Comparison of ENCODE assay signal across 8 cellular contexts in the genomic region with DNA sequence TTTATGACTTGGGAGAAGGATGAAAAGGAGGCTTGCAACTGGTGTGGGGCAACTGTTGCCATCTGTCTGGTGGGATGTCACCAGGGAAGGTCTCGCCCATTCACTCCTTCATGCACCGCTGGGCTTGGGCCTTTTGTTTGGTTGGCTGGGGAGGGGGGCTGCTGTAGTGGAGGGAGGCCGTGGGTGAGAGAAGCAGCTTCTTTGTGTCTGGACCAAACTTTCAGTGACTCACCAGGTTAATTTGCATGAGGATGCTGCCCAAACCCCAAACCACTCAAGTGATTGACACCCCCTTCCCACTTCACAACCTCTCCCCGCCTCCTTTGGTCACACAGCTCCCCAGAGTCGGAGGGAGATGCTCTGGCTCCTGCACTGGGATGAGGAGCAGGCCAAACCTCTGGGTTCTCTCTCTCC. TPM values are rescaled to one million over a fixed set of nuclear protein-coding genes. Genes with fewer than 3 reads are reported as not detected.
DNase-seq lines count a peak whose midpoint lies in the region; ATAC-seq and TF ChIP-seq lines count a peak whose summit lies in the region.

No MANE protein-coding gene starts in this region.

- in situ Hi-C loops in gastrocnemius medialis (cut with MboI; ENCODE audit: low sequenced_read_pairs in 4 of 4): loop anchor here in 1 of 4 donors (5.0 kb wide), 1 partner anchor 53 kb away; no protein-coding TSS in a partner anchor

- no peaks in the 10 kb centered on the region for H3K9me2 ChIP-seq in MM.1S (replicated peaks; ENCODE audit: insufficient read depth, low read length)

- H3K79me2 ChIP-seq in MM.1S (ENCODE audit: low read length): peaks cover 32% of the 10 kb centered on the region

- peak overlapping the region; percentile 100 for H3K27ac ChIP-seq in CD4-positive, CD25-positive, alpha-beta regulatory T cell (ENCODE audit: insufficient read depth, low read length, poor library complexity, severe bottlenecking)
- H3K27ac ChIP-seq in MM.1S (ENCODE audit: low read length) (peak overlapping the region; percentile 91), VCaP (peak overlapping the region; percentile 98), gastrocnemius medialis (peak overlapping the region; percentile 78 to 90 (median 86))

- H3K36me3 Mint-ChIP-seq in CD4-positive, CD25-positive, alpha-beta regulatory T cell: no peaks in the 10 kb centered on the region

- peak overlapping the region; percentile 29 to 90 (median 86) for H3K4me3 Mint-ChIP-seq in CD4-positive, CD25-positive, alpha-beta regulatory T cell

- intact Hi-C loops in gastrocnemius medialis (cut with DNase I; ENCODE audit: low total_unique reads): loop anchor here (5.0 kb wide), 1 partner anchor 288 kb away; no protein-coding TSS in a partner anchor

- H3K36me3 ChIP-seq in CD4-positive, CD25-positive, alpha-beta regulatory T cell (ENCODE audit: control insufficient read depth, insufficient read depth, low read length): no peaks in the 10 kb centered on the region
- no peaks in the 10 kb centered on the region for H3K36me3 ChIP-seq in MM.1S (replicated peaks; ENCODE audit: insufficient read depth, low read length)
- no peaks in the 10 kb centered on the region for H3K36me3 ChIP-seq in gastrocnemius medialis

- H3K4me3 ChIP-seq in CD4-positive, CD25-positive, alpha-beta regulatory T cell (ENCODE audit: low read depth, low read length): peak overlapping the region; percentile 69
- peak overlapping the region; percentile 64 for H3K4me3 ChIP-seq in MM.1S (ENCODE audit: low read length)
- no peak overlapping the region for H3K4me3 ChIP-seq in gastrocnemius medialis

- H3K4me1 ChIP-seq in CD4-positive, CD25-positive, alpha-beta regulatory T cell (ENCODE audit: control insufficient read depth, insufficient read depth, low read length, poor library complexity, severe bottlenecking): peaks cover 84% of the 10 kb centered on the region
- H3K4me1 ChIP-seq in MM.1S (ENCODE audit: low read length) (peaks cover 78% of the 10 kb centered on the region), gastrocnemius medialis (peaks cover 30 to 44% of the 10 kb centered on the region in 2 donors)

- TF ChIP-seq CTCF in MM.1S (IDR thresholded peaks at IDR 0.05; ENCODE audit: low read length) (no peak), VCaP (conservative IDR thresholded peaks at IDR 0.05) (no peak), gastrocnemius medialis (IDR thresholded peaks at IDR 0.05 in 4 of 5, conservative IDR thresholded peaks at IDR 0.05 in 1 of 5) (no peak)

- H3K9ac ChIP-seq in MM.1S (ENCODE audit: low read length): peak overlapping the region; percentile 73

- H3K4me2 ChIP-seq in MM.1S (ENCODE audit: low read depth, low read length): peak overlapping the region; percentile 95

- DNase-seq in CD4-positive, CD25-positive, alpha-beta regulatory T cell: peak in 2 of 3 donors; percentile 42 to 78
- DNase-seq in GM19240 (ENCODE audit: insufficient read length, low spot score): peak; percentile 43
- DNase-seq in MM.1S: peak; percentile 96
- peak; percentile 76 for DNase-seq in ecto neural progenitor cell (ENCODE audit: low spot score)
- no peak for DNase-seq in gastrocnemius medialis
- DNase-seq in amniotic stem cell (lab: John Stamatoyannopoulos, UW): no peak
- no peak for DNase-seq in superior temporal gyrus (ENCODE audit: extremely low spot score)

- H3K9me3 Mint-ChIP-seq in CD4-positive, CD25-positive, alpha-beta regulatory T cell: no peaks in the 10 kb centered on the region

- TF ChIP-seq POLR2A in gastrocnemius medialis (IDR thresholded peaks at IDR 0.05): no peak

- no peak overlapping the region for H2AFZ ChIP-seq in MM.1S (ENCODE audit: low read length)

- no peak for ATAC-seq in CD4-positive, CD25-positive, alpha-beta regulatory T cell (ENCODE audit: low read depth in 2 of 2)
- ATAC-seq in gastrocnemius medialis: no peak

- peak overlapping the region; percentile 98 to 99 (median 98) for H3K27ac Mint-ChIP-seq in CD4-positive, CD25-positive, alpha-beta regulatory T cell

- peaks cover 28 to 89% (median 65%) of the 10 kb centered on the region in 4 donors for H3K4me1 Mint-ChIP-seq in CD4-positive, CD25-positive, alpha-beta regulatory T cell

- peaks cover 83% of the 10 kb centered on the region for H3F3A ChIP-seq in MM.1S (ENCODE audit: insufficient read depth, low read length)

- H3K9me3 ChIP-seq in CD4-positive, CD25-positive, alpha-beta regulatory T cell (ENCODE audit: control insufficient read depth in 2 of 2, low read length in 2 of 2): no peaks in the 10 kb centered on the region
- H3K9me3 ChIP-seq in MM.1S (replicated peaks; ENCODE audit: insufficient read depth, low read length) (no peaks in the 10 kb centered on the region), gastrocnemius medialis (no peaks in the 10 kb centered on the region)

- H4K20me1 ChIP-seq in MM.1S (ENCODE audit: insufficient read depth, low read length): no peaks in the 10 kb centered on the region

- H3K27me3 Mint-ChIP-seq in CD4-positive, CD25-positive, alpha-beta regulatory T cell: no peaks in the 10 kb centered on the region

- H3K27me3 ChIP-seq in CD4-positive, CD25-positive, alpha-beta regulatory T cell (ENCODE audit: control insufficient read depth, insufficient read depth, low read length): no peaks in the 10 kb centered on the region
- H3K27me3 ChIP-seq in MM.1S (replicated peaks; ENCODE audit: insufficient read depth, low read length) (no peaks in the 10 kb centered on the region), gastrocnemius medialis (no peaks in the 10 kb centered on the region)

RNA-seq across cellular contexts. Expression of a gene that starts 19.7 kb away (rescaled TPM):
- total RNA-seq in CD4-positive, CD25-positive, alpha-beta regulatory T cell: 1,002 TPM
- 100 to 1,000 TPM; 153 to 176 (median 165) TPM for polyA plus RNA-seq in CD4-positive, CD25-positive, alpha-beta regulatory T cell
- total RNA-seq in gastrocnemius medialis: 100 to 1,000 TPM in 1 of 4 donors, 10 to 100 TPM in 3; 48.0 to 286 (median 74.9) TPM

RNA-seq across cellular contexts. Expression of a gene that starts 25.9 kb away (rescaled TPM):
- total RNA-seq in CD4-positive, CD25-positive, alpha-beta regulatory T cell: not detected
- polyA plus RNA-seq in CD4-positive, CD25-positive, alpha-beta regulatory T cell: not detected
- 10 to 100 TPM in 1 of 4 donors, 1 to 10 TPM in 3; 6.3 to 15.8 (median 7.8) TPM for total RNA-seq in gastrocnemius medialis

Comparison
In these comparisons a context has a peak if more than half of its experiments do, and no peak if none do; other contexts are left out.
1. DNase-seq: peak in CD4-positive, CD25-positive, alpha-beta regulatory T cell (2 of 3), GM19240 (single experiment), MM.1S (single experiment) and ecto neural progenitor cell (single experiment); none in gastrocnemius medialis (0 of 2), amniotic stem cell (single experiment) and superior temporal gyrus (single experiment).
2. H3K4me3 ChIP-seq: peak in CD4-positive, CD25-positive, alpha-beta regulatory T cell (single experiment) and MM.1S (single experiment); none in gastrocnemius medialis (0 of 4).
3. Peak in every context shown above with its lines, with median percentiles within 50 percentile points of each other: H3K27ac ChIP-seq.